ENCODE assay signal across 8 cellular contexts in the genomic region with DNA sequence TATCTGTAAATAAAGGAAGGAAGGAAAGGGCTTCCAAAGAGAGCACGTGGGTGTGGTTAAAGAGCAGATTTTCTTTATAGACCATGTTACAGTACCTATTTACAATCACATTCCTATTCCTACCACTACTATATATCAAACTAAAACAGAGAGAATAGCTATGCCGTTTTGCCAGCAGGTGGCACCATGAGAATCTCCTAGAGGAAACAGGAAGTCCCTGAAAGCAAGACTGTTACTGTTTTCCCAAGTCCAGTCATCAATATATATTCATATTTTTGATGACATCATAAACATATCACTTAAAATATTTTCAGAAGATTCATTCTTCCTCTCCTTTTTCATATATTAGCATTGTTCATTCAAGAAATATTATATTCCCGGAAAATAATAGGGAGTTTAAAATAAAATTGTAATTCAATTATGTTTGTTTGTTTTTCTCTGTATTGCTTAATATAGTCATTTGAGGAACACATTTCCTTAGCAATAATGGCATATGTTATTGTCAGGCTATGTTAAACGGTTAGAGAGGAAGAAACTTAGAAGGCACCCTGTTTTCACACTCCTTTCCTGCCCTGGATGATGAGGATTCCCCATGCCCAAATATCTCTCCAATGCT. TPM values are rescaled to one million over a fixed set of nuclear protein-coding genes. Genes with fewer than 3 reads are reported as not detected.
DNase-seq lines count a peak whose midpoint lies in the region; ATAC-seq, FAIRE-seq and TF ChIP-seq lines count a peak whose summit lies in the region.

No MANE protein-coding gene starts in this region.

- no peak for TF ChIP-seq POLR2A in H1 (IDR thresholded peaks at IDR 0.05; ENCODE audit: control extremely low read depth in 1 of 2, low read depth in 2 of 2, low read length in 2 of 2)

- FAIRE-seq in H1 (lab: Jason Lieb, UNC) = no peak

- TF ChIP-seq RAD21 in H1 (IDR thresholded peaks at IDR 0.05 in 1 of 2, conservative IDR thresholded peaks at IDR 0.05 in 1 of 2; ENCODE audit: low read depth in 2 of 2, low read length in 2 of 2) = peak; percentile 67 to 68

- H3K9me3 ChIP-seq in H1 (ENCODE audit: insufficient read depth in 2 of 2, low read depth in 1 of 2, low read length in 1 of 2) = no peaks in the 10 kb centered on the region

- no peak overlapping the region for H2AK5ac ChIP-seq in H1 (ENCODE audit: low read depth, low read length)

- H3K56ac ChIP-seq in H1 (replicated peaks; ENCODE audit: insufficient read length, low read depth, low read length) = no peak overlapping the region

- no peak overlapping the region for H3K9ac ChIP-seq in H1 (replicated peaks in 1 of 4; ENCODE audit: extremely low read depth in 1 of 4, low read depth in 3 of 4, low read length in 3 of 4)

- TF ChIP-seq CTCF in H1 (IDR thresholded peaks at IDR 0.05; ENCODE audit: control extremely low read depth in 1 of 3, insufficient read depth in 1 of 3, low read depth in 1 of 3, low read length in 3 of 3) (peak in 2 of 3 experiments; percentile 52 to 69; a peak in 3 of 4 replicates), mesothelial cell of epicardium (IDR thresholded peaks at IDR 0.05; ENCODE audit: unreplicated experiment) (peak; percentile 60)

- H4K5ac ChIP-seq in H1 (ENCODE audit: insufficient read length, low read depth, low read length) = no peak overlapping the region

- H2BK5ac ChIP-seq in H1 (ENCODE audit: low read depth, low read length) = no peak overlapping the region

- H3K36me3 Mint-ChIP-seq in mesothelial cell of epicardium = no peaks in the 10 kb centered on the region

- H3K14ac ChIP-seq in H1 (ENCODE audit: insufficient read length) = no peak overlapping the region

- POLR2A ChIA-PET in H1 (lab: Charles Lee; ENCODE audit: partially characterized antibody) = interaction anchor here (0.6 kb wide), 1 partner anchor 334 kb away, joined by 3 read pairs; no protein-coding TSS in a partner anchor

- no peak overlapping the region for H4K91ac ChIP-seq in H1 (replicated peaks; ENCODE audit: insufficient read length, low read length)

- H3K18ac ChIP-seq in H1 (ENCODE audit: extremely low read depth, low read length) = no peak overlapping the region

- H4K8ac ChIP-seq in H1 (ENCODE audit: extremely low read depth, insufficient read depth, low read length) = no peak overlapping the region

- H2BK20ac ChIP-seq in H1 (ENCODE audit: low read length) = no peak overlapping the region

- no peaks in the 10 kb centered on the region for H3K27me3 ChIP-seq in H1 (replicated peaks in 1 of 4; ENCODE audit: control insufficient read depth in 3 of 4, extremely low read depth in 1 of 4, insufficient read depth in 3 of 4, low read length in 3 of 4)

- H2BK12ac ChIP-seq in H1 (ENCODE audit: low read depth, low read length) = no peak overlapping the region

- CTCF ChIA-PET in H1 (lab: Charles Lee; ENCODE audit: partially characterized antibody) = interaction anchor here (0.5 to 3.6 kb wide), 30 partner anchors 9 to 474 kb away, joined by 3 to 38 read pairs (median 4); a partner anchor contains a TSS

- peaks cover 14% of the 10 kb centered on the region for H3K4me1 Mint-ChIP-seq in mesothelial cell of epicardium

- H3K4me2 ChIP-seq in H1 (ENCODE audit: insufficient read depth in 1 of 2, low read depth in 2 of 2, low read length in 2 of 2) = no peak overlapping the region

- H3K79me2 ChIP-seq in H1 (ENCODE audit: control insufficient read depth in 1 of 2, insufficient read depth in 2 of 2, low read length in 2 of 2) = no peaks in the 10 kb centered on the region

- H4K20me1 ChIP-seq in H1 (replicated peaks in 1 of 2; ENCODE audit: control insufficient read depth in 1 of 2, insufficient read depth in 2 of 2, low read length in 2 of 2) = no peaks in the 10 kb centered on the region

- TF ChIP-seq EP300 in H1 (IDR thresholded peaks at IDR 0.05; ENCODE audit: borderline replicate concordance in 1 of 2, low read depth in 2 of 2, low read length in 2 of 2) = no peak

- H3K23ac ChIP-seq in H1 (ENCODE audit: insufficient read length) = no peak overlapping the region

- DNase-seq in AML-193 (lab: John Stamatoyannopoulos, UW) = peak; percentile 69 to 73
- peak; percentile 66 for DNase-seq in NCI-H345 (lab: John Stamatoyannopoulos, UW)
- peak; percentile 15 for DNase-seq in activated CD4-positive, alpha-beta T cell treated with anti-CD3 and anti-CD28 coated beads for 1 hour
- no peak for DNase-seq in H1 (ENCODE audit: low read depth in 1 of 2, low spot score in 2 of 2)
- DNase-seq in mesothelial cell of epicardium (ENCODE audit: low spot score in 2 of 2, unreplicated experiment in 2 of 2) = peak; percentile 33 to 57
- peak; percentile 17 for DNase-seq in stimulated activated naive CD4-positive, alpha-beta T cell treated with Interleukin-2 at 50 U/mL for 16 hours (lab: John Stamatoyannopoulos, UW)

- H3K23me2 ChIP-seq in H1 (ENCODE audit: low read depth, low read length) = no peaks in the 10 kb centered on the region

- peak overlapping the region; percentile 85; the same call in 1 of the 2 replicates for H2AFZ ChIP-seq in H1 (ENCODE audit: low read length)

- H3K4me3 ChIP-seq in H1 (ENCODE audit: extremely low read depth in 1 of 4, insufficient read depth in 2 of 4, low read depth in 3 of 4, low read length in 4 of 4) = no peak overlapping the region

- H3K4ac ChIP-seq in H1 (replicated peaks; ENCODE audit: insufficient read length, low read depth, low read length) = no peak overlapping the region

- H3K27me3 Mint-ChIP-seq in mesothelial cell of epicardium (ENCODE audit: low read depth) = peaks cover 4% of the 10 kb centered on the region

- peak; percentile 95 for ATAC-seq in GM18868 (IDR thresholded peaks at IDR 0.05; ENCODE audit: unreplicated experiment)
- peak; percentile 88 for ATAC-seq in HG03354 (IDR thresholded peaks at IDR 0.05; ENCODE audit: poor library complexity, severe bottlenecking, unreplicated experiment)

- no peak overlapping the region for H2BK15ac ChIP-seq in H1 (ENCODE audit: low read length)

- no peak overlapping the region for H3K4me3 Mint-ChIP-seq in mesothelial cell of epicardium

- H3K27ac ChIP-seq in H1 (ENCODE audit: low read depth, low read length) = no peak overlapping the region

- H3K9me3 Mint-ChIP-seq in mesothelial cell of epicardium = no peaks in the 10 kb centered on the region

- 51% methylated on average over 4 of the region's 4 CpGs; no CpG with 5 or more reads in 1 of the 2 experiments for WGBS in H1 (ENCODE audit: extremely low coverage in 1 of 2, insufficient coverage in 1 of 2, insufficient read length in 1 of 2, insufficient replicate concordance in 2 of 2, low coverage in 1 of 2, low lambda C conversion rate in 2 of 2, missing lambda C conversion rate in 1 of 2), 2 experiments

- no peaks in the 10 kb centered on the region for H3K4me1 ChIP-seq in H1 (replicated peaks in 1 of 4; ENCODE audit: control insufficient read depth in 3 of 4, insufficient read depth in 4 of 4, low read length in 3 of 4)

- H3K36me3 ChIP-seq in H1 (ENCODE audit: control insufficient read depth in 2 of 4, insufficient read depth in 4 of 4, low read length in 3 of 4) = no peaks in the 10 kb centered on the region

- H3K27ac Mint-ChIP-seq in mesothelial cell of epicardium = no peak overlapping the region

- H2BK120ac ChIP-seq in H1 (replicated peaks; ENCODE audit: low read depth, low read length) = no peak overlapping the region

- H3K79me1 ChIP-seq in H1 (ENCODE audit: low read depth, low read length) = no peaks in the 10 kb centered on the region

TF ChIP-seq in H1, 55 proteins besides CTCF, POLR2A, EP300 and RAD21:
- TF ChIP-seq BCL11A (IDR thresholded peaks at IDR 0.05; ENCODE audit: low read depth in 2 of 2, low read length in 2 of 2) = no peak
- TF ChIP-seq BRCA1 (IDR thresholded peaks at IDR 0.05; ENCODE audit: low read depth, low read length) = no peak
- no peak for TF ChIP-seq NRF1 (IDR thresholded peaks at IDR 0.05; ENCODE audit: low read depth, low read length)
- no peak for TF ChIP-seq SIRT6 (IDR thresholded peaks at IDR 0.05; ENCODE audit: low read length)
- no peak for TF ChIP-seq RFX5 (IDR thresholded peaks at IDR 0.05; ENCODE audit: borderline replicate concordance, low read depth, low read length)
- TF ChIP-seq RBBP5 (IDR thresholded peaks at IDR 0.05; ENCODE audit: borderline replicate concordance, low read depth, low read length) = no peak
- TF ChIP-seq BACH1 (IDR thresholded peaks at IDR 0.05; ENCODE audit: low read length) = no peak
- TF ChIP-seq, protein P1, sequence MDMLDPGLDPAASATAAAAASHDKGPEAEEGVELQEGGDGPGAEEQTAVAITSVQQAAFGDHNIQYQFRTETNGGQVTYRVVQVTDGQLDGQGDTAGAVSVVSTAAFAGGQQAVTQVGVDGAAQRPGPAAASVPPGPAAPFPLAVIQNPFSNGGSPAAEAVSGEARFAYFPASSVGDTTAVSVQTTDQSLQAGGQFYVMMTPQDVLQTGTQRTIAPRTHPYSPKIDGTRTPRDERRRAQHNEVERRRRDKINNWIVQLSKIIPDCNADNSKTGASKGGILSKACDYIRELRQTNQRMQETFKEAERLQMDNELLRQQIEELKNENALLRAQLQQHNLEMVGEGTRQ (IDR thresholded peaks at IDR 0.05; ENCODE audit: low read length) = no peak
- TF ChIP-seq GTF2F1 (IDR thresholded peaks at IDR 0.05; ENCODE audit: borderline replicate concordance, low read depth, low read length) = no peak
- TF ChIP-seq MAFK (IDR thresholded peaks at IDR 0.05; ENCODE audit: low read depth, low read length) = no peak
- TF ChIP-seq CHD2 (IDR thresholded peaks at IDR 0.05; ENCODE audit: low read length) = no peak
- TF ChIP-seq SIX5 (IDR thresholded peaks at IDR 0.05; ENCODE audit: low read depth, low read length) = no peak
- no peak for TF ChIP-seq CTBP2 (IDR thresholded peaks at IDR 0.05; ENCODE audit: borderline replicate concordance, insufficient read depth, insufficient read length, low read length)

RNA-seq across cellular contexts. Expression of a gene that starts 6.6 kb away (rescaled TPM):
- total RNA-seq in H1 (2021; fragmentation: NEBNext Ultra II Directional; extraction: Animal tissue kit (Norgen Biotek cat#: 25700)) = not detected in 2 replicates
- not detected in 2 replicates for polyA plus RNA-seq in H1 (2011; rRNA removed)
- not detected for polyA plus RNA-seq in H1 (2011; cell fraction: cytosol; rRNA removed)
- polyA plus RNA-seq in H1 (2011; cell fraction: nucleus; rRNA removed) = not detected
- not detected in 4 replicates for polyA plus RNA-seq in H1 (2012, experiment 1 of 2)
- polyA plus RNA-seq in H1 (2012, experiment 2 of 2) = not detected
- not detected for polyA plus RNA-seq in H1 (2013, experiment 1 of 2)
- not detected for polyA plus RNA-seq in H1 (2013, experiment 2 of 2)
- not detected in 2 replicates for polyA minus RNA-seq in H1 (2011; rRNA and poly(A)+ RNA removed)
- polyA minus RNA-seq in H1 (2011; cell fraction: cytosol; rRNA and poly(A)+ RNA removed) = not detected
- polyA minus RNA-seq in H1 (2011; cell fraction: nucleus; rRNA and poly(A)+ RNA removed) = not detected
- total RNA-seq in mesothelial cell of epicardium = 0.11 to 0.13 TPM in 2 of 3 replicates, not detected in the other

Comparison
In these comparisons a context has a peak if more than half of its experiments do, and no peak if none do; other contexts are left out.
1. DNase-seq: peak in AML-193 (2 of 2), NCI-H345 (single experiment), activated CD4-positive, alpha-beta T cell treated with anti-CD3 and anti-CD28 coated beads for 1 hour (single experiment), mesothelial cell of epicardium (2 of 2) and stimulated activated naive CD4-positive, alpha-beta T cell treated with Interleukin-2 at 50 U/mL for 16 hours (single experiment); none in H1 (0 of 2).